In genomic region chr12:71335668-71336257, GRCh38 we compare ENCODE assay signal across 20 cellular contexts.
DNase-seq lines count a peak whose midpoint lies in the region; ATAC-seq and TF ChIP-seq lines count a peak whose summit lies in the region.
"Had no signal": no experiment of that assay in that cellular context is flagged by ENCODE, and none has a peak within 500 bp of the region (broad histone marks: within the 10 kb centered on the region; RNA-seq: fewer than 3 reads in every experiment).

No MANE protein-coding gene starts in this region.

- no peak for TF ChIP-seq CTCF in PC-3 (conservative IDR thresholded peaks at IDR 0.05; ENCODE audit: low read depth, low read length)
- TF ChIP-seq CTCF in hepatocyte (IDR thresholded peaks at IDR 0.05; ENCODE audit: poor library complexity) = no peak

- H3K4me1 ChIP-seq in PC-3 (ENCODE audit: insufficient read depth, low read length) = peaks cover 23% of the 10 kb centered on the region
- no peaks in the 10 kb centered on the region for H3K4me1 ChIP-seq in hepatocyte (ENCODE audit: insufficient read depth)
- H3K4me1 ChIP-seq: BLaER1 treated with 17β-estradiol and CSF1 and Interleukin-3, amounts not matched to agents 10 nM and 100 nM had no signal

- peak overlapping the region; percentile 49 for H3K27ac ChIP-seq in PC-3 (ENCODE audit: low read length)
- H3K27ac ChIP-seq in hepatocyte = peak overlapping the region; percentile 18
- H3K27ac ChIP-seq: 22Rv1; BLaER1 treated with 17β-estradiol and CSF1 and Interleukin-3, amounts not matched to agents 10 nM and 100 nM had no signal

- no peak overlapping the region for H3K4me3 ChIP-seq in PC-3 (ENCODE audit: low read length)
- no peak overlapping the region for H3K4me3 ChIP-seq in hepatocyte
- H3K4me3 ChIP-seq: BLaER1 treated with 17β-estradiol and CSF1 and Interleukin-3, amounts not matched to agents 10 nM and 100 nM; GM23338 had no signal

- ATAC-seq in PC-3 = peak; percentile 91
- ATAC-seq: GM23338, HCT116 had no signal

- no peak overlapping the region for H2AFZ ChIP-seq in PC-3 (ENCODE audit: low read length)
- H2AFZ ChIP-seq in hepatocyte = no peak overlapping the region
- H2AFZ ChIP-seq: GM23338 had no signal

- no peaks in the 10 kb centered on the region for H3K79me2 ChIP-seq in PC-3 (ENCODE audit: low read length)
- H3K79me2 ChIP-seq in hepatocyte = no peaks in the 10 kb centered on the region

- H3K9me2 ChIP-seq in PC-3 (replicated peaks; ENCODE audit: low read length) (no peaks in the 10 kb centered on the region), hepatocyte (replicated peaks; ENCODE audit: insufficient read depth) (no peaks in the 10 kb centered on the region)

- no peak overlapping the region for H3K9ac ChIP-seq in PC-3 (ENCODE audit: low read length)
- H3K9ac ChIP-seq: BLaER1 treated with 17β-estradiol and CSF1 and Interleukin-3, amounts not matched to agents 10 nM and 100 nM had no signal

- no peaks in the 10 kb centered on the region for H3K9me3 ChIP-seq in PC-3 (ENCODE audit: low read length)
- H3K9me3 ChIP-seq in hepatocyte (ENCODE audit: low read depth) = no peaks in the 10 kb centered on the region
- H3K9me3 ChIP-seq: BE2C had no signal

- CTCF ChIA-PET in PC-3 (lab: Charles Lee) = interaction anchor here (0.6 kb wide), 1 partner anchor 216 kb away, joined by 3 read pairs; no protein-coding TSS in a partner anchor

- peak overlapping the region; percentile 32 for H3K4me2 ChIP-seq in PC-3 (ENCODE audit: low read length)
- no peak overlapping the region for H3K4me2 ChIP-seq in hepatocyte
- H3K4me2 ChIP-seq: BLaER1 treated with 17β-estradiol and CSF1 and Interleukin-3, amounts not matched to agents 10 nM and 100 nM; GM23338 had no signal

- H3K27me3 ChIP-seq in PC-3 (ENCODE audit: low read length) = no peaks in the 10 kb centered on the region
- no peaks in the 10 kb centered on the region for H3K27me3 ChIP-seq in hepatocyte
- H3K27me3 ChIP-seq: BE2C; BLaER1 treated with 17β-estradiol and CSF1 and Interleukin-3, amounts not matched to agents 10 nM and 100 nM had no signal

- POLR2A ChIA-PET in PC-3 (lab: Charles Lee; ENCODE audit: unreplicated experiment) = no interaction called here

- DNase-seq in PC-3 (peak; percentile 63), fibroblast of gingiva (ENCODE audit: low read depth) (peak; percentile 21), hepatocyte (ENCODE audit: low spot score) (no peak), AG20443 (ENCODE audit: low spot score) (no peak), kidney tubule cell (ENCODE audit: low spot score) (no peak)
- no peak for DNase-seq in stimulated activated CD4-positive, alpha-beta T cell treated with anti-CD3 and anti-CD28 coated beads, Interleukin-4, amount 100 ng/mL, for 24 hours
- DNase-seq: AML-193; BE2C; Calu3; CD4-positive, alpha-beta T cell; CD8-positive, alpha-beta memory T cell; COR-L47; DMS53; DMS79 treated with DMSO at 0.1 percent for 48 hours; GF-D8; H9 had no signal

- BruUV-seq in PC-3 (replicated peaks; lab: Mats Ljungman, UMichigan) = no TSS peak

- no peaks in the 10 kb centered on the region for H4K20me1 ChIP-seq in PC-3 (ENCODE audit: low read length)
- no peaks in the 10 kb centered on the region for H4K20me1 ChIP-seq in hepatocyte (ENCODE audit: insufficient read depth, poor library complexity, severe bottlenecking)
- H4K20me1 ChIP-seq: BLaER1 treated with 17β-estradiol and CSF1 and Interleukin-3, amounts not matched to agents 10 nM and 100 nM had no signal

- no peaks in the 10 kb centered on the region for H3K36me3 ChIP-seq in PC-3 (ENCODE audit: low read depth, low read length)
- no peaks in the 10 kb centered on the region for H3K36me3 ChIP-seq in hepatocyte (replicated peaks; ENCODE audit: insufficient read depth, low read depth)
- H3K36me3 ChIP-seq: BE2C; BLaER1 treated with 17β-estradiol and CSF1 and Interleukin-3, amounts not matched to agents 10 nM and 100 nM had no signal

- no peaks in the 10 kb centered on the region for H3F3A ChIP-seq in PC-3 (ENCODE audit: low read length, unreplicated experiment)

- intact Hi-C loops in PC-3 (cut with micrococcal nuclease) = no loop called here

Comparison
In these comparisons a context has a peak if more than half of its experiments do, and no peak if none do; other contexts are left out.
1. DNase-seq: peak in PC-3 (single experiment) and fibroblast of gingiva (single experiment); none in hepatocyte (single experiment), stimulated activated CD4-positive, alpha-beta T cell treated with anti-CD3 and anti-CD28 coated beads, Interleukin-4, amount 100 ng/mL, for 24 hours (single experiment), AG20443 (single experiment) and kidney tubule cell (single experiment).